Comparison of ENCODE assay signal across 26 cellular contexts in the genomic region with DNA sequence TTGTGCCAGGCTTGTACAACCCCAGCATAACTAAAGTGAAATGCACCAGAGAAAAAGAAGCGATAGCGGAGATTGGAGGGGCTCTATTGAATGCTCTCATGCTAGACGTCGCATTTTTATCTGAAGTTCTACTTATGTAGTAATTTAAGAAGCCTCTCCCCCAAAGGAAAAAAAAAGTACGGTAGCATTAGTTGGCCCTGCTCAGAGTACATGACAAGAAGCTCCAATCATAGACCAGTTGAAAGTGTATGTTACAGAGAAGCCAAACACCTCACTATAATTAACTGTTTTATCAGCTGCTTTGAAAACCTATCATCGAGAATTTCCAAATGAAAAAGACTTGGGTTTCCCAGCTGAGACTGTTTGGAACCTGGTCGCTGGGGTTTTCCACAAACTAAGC. TPM values are rescaled to one million over a fixed set of nuclear protein-coding genes. Genes with fewer than 3 reads are reported as not detected.
DNase-seq lines count a peak whose midpoint lies in the region; ATAC-seq and TF ChIP-seq lines count a peak whose summit lies in the region.
"Had no signal": no experiment of that assay in that cellular context is flagged by ENCODE, and none has a peak within 500 bp of the region (broad histone marks: within the 10 kb centered on the region; RNA-seq: fewer than 3 reads in every experiment).

No MANE protein-coding gene starts in this region.

- H3K27ac ChIP-seq in left ventricle myocardium inferior (replicated peaks) = peak overlapping the region; percentile 87
- H3K27ac ChIP-seq: 22Rv1, C4-2B, HL-60, Peyer's patch, SJCRH30 had no signal

- no peak overlapping the region for H3K4me3 ChIP-seq in left ventricle myocardium inferior
- H3K4me3 ChIP-seq: HAP-1, Peyer's patch, SJCRH30 had no signal

- no peaks in the 10 kb centered on the region for H3K27me3 ChIP-seq in left ventricle myocardium inferior (ENCODE audit: low read depth)
- H3K27me3 ChIP-seq: Peyer's patch, SJCRH30 had no signal

- intact Hi-C loops in Right ventricle myocardium superior (cut with DNase I) (no loop called here), Right ventricle myocardium inferior (cut with DNase I) (no loop called here), left ventricle myocardium inferior (cut with micrococcal nuclease) (no loop called here)

- H3K36me3 ChIP-seq in left ventricle myocardium inferior = no peaks in the 10 kb centered on the region
- H3K36me3 ChIP-seq: HAP-1, Peyer's patch, SJCRH30 had no signal

- H3K4me1 ChIP-seq in left ventricle myocardium inferior = peaks cover 60% of the 10 kb centered on the region
- H3K4me1 ChIP-seq: Caco-2, Peyer's patch, SJCRH30 had no signal

- no peaks in the 10 kb centered on the region for H3K9me3 ChIP-seq in left ventricle myocardium inferior (replicated peaks)
- H3K9me3 ChIP-seq: Caco-2, HAP-1, Peyer's patch, SJCRH30 had no signal

- DNase-seq in DMS79 treated with DMSO at 0.1 percent for 48 hours (lab: John Stamatoyannopoulos, UW) = peak; percentile 23
- DNase-seq in DMS79 (lab: John Stamatoyannopoulos, UW) = no peak
- DNase-seq in Right ventricle myocardium superior = no peak
- no peak for DNase-seq in Right ventricle myocardium inferior (ENCODE audit: missing footprints)
- no peak for DNase-seq in left ventricle myocardium inferior
- no peak for DNase-seq in OCI-M1 (lab: John Stamatoyannopoulos, UW)
- DNase-seq: Caco-2; CD8-positive, alpha-beta T cell; GF-D8; GOT3; HFFc6; NCI-H1092; NCI-H1694; NCI-H2029 treated with DMSO at 0.1 percent for 48 hours; NCI-H446 treated with DMSO at 0.1 percent for 48 hours; NCI-H526; Peyer's patch; SJCRH30 had no signal

- TF ChIP-seq CTCF in left ventricle myocardium inferior (IDR thresholded peaks at IDR 0.05; ENCODE audit: borderline replicate concordance) = no peak

- ATAC-seq in Right ventricle myocardium superior (ENCODE audit: poor library complexity) = peak; percentile 61
- no peak for ATAC-seq in Right ventricle myocardium inferior
- ATAC-seq in HG02571 (IDR thresholded peaks at IDR 0.05; ENCODE audit: unreplicated experiment) = no peak
- ATAC-seq: CD8-positive, alpha-beta T cell; SK-N-SH treated with all-trans-retinoic acid at 6 μM for 48 hours had no signal

RNA-seq across cellular contexts. Expression of gene OVAAL, which starts 19.7 kb away (rescaled TPM):
- total RNA-seq in Right ventricle myocardium superior (1.1 TPM), Right ventricle myocardium inferior (2.0 TPM), left ventricle myocardium inferior (5.3 TPM)
- total RNA-seq: B cell; Caco-2; CD8-positive, alpha-beta T cell; HFFc6; OCI-LY7; Peyer's patch; SJCRH30 had no signal

RNA-seq across cellular contexts. Expression of gene ACBD6, which starts 36.7 kb away (rescaled TPM):
- total RNA-seq in Right ventricle myocardium superior (16.2 TPM), Right ventricle myocardium inferior (17.8 TPM), left ventricle myocardium inferior (18.2 TPM)
